22 cellular contexts compared by ENCODE assay signal in genomic region chr3:27577504-27577903, GRCh38.
DNase-seq lines count a peak whose midpoint lies in the region; ATAC-seq and TF ChIP-seq lines count a peak whose summit lies in the region.
"Had no signal": no experiment of that assay in that cellular context is flagged by ENCODE, and none has a peak within 500 bp of the region (broad histone marks: within the 10 kb centered on the region; RNA-seq: fewer than 3 reads in every experiment).

No MANE protein-coding gene starts in this region.

- DNase-seq in breast epithelium (ENCODE audit: low spot score in 2 of 2) (no peak), mammary epithelial cell (no peak), heart left ventricle (no peak), sciatic nerve (ENCODE audit: low spot score) (no peak), NCI-H187 (lab: John Stamatoyannopoulos, UW) (no peak)
- DNase-seq: activated CD4-positive, alpha-beta T cell treated with anti-CD3 and anti-CD28 coated beads, Interleukin-2, amount 10 ng/mL, durations not matched to agents 24 days and 14 days; activated naive CD4-positive, alpha-beta T cell treated with anti-CD3 and anti-CD28 coated beads, Interleukin-2, amount 10 ng/mL, durations not matched to agents 7 days and 5 days; AML-193; amygdala; CD4-positive, alpha-beta memory T cell; glutamatergic neuron; NCI-H1436; NCI-H2107; NCI-H446 treated with DMSO at 0.1 percent for 48 hours; stimulated activated CD4-positive, alpha-beta T cell treated with anti-CD3 and anti-CD28 coated beads, Interleukin-4, amount 100 ng/mL, for 1 hour; WERI-Rb-1 had no signal

- TF ChIP-seq POLR2A in breast epithelium (IDR thresholded peaks at IDR 0.05) (no peak), heart left ventricle (IDR thresholded peaks at IDR 0.05) (no peak)

- no peaks in the 10 kb centered on the region for H3K79me2 ChIP-seq in mammary epithelial cell (ENCODE audit: insufficient read depth, low read length)

- no peak overlapping the region for H3K4me2 ChIP-seq in mammary epithelial cell (ENCODE audit: insufficient read depth, low read depth, low read length)

- dilution Hi-C loops in mammary epithelial cell (cut with HindIII; ENCODE audit: low sequenced_read_pairs): no loop called here

- in situ Hi-C loops in mammary epithelial cell (cut with MboI; ENCODE audit: low sequenced_read_pairs in 2 of 2): no loop called here

- no peak overlapping the region for H3K9ac ChIP-seq in mammary epithelial cell (ENCODE audit: insufficient read depth, low read length)

- H3K9me3 ChIP-seq in breast epithelium: no peaks in the 10 kb centered on the region
- H3K9me3 ChIP-seq in mammary epithelial cell (replicated peaks; ENCODE audit: insufficient read depth, low read length): no peaks in the 10 kb centered on the region
- H3K9me3 ChIP-seq in heart left ventricle: no peaks in the 10 kb centered on the region

- H3K36me3 ChIP-seq in breast epithelium (no peaks in the 10 kb centered on the region), mammary epithelial cell (ENCODE audit: insufficient read depth, low read length) (no peaks in the 10 kb centered on the region), heart left ventricle (no peaks in the 10 kb centered on the region)
- H3K36me3 ChIP-seq: WERI-Rb-1 had no signal

- H2AFZ ChIP-seq in mammary epithelial cell (ENCODE audit: low read depth, low read length): no peak overlapping the region

- ATAC-seq in heart left ventricle (peak; percentile 31 to 82 (median 72)), sciatic nerve (peak; percentile 77), HG03139 (IDR thresholded peaks at IDR 0.05; ENCODE audit: unreplicated experiment) (no peak), GM19463 (IDR thresholded peaks at IDR 0.05; ENCODE audit: unreplicated experiment) (no peak), GM18858 (IDR thresholded peaks at IDR 0.05; ENCODE audit: unreplicated experiment) (no peak)
- ATAC-seq: stimulated activated memory B cell treated with anti-CD40 and anti-IgM and Interleukin-4, amounts not matched to agents 10 μg/mL and 1 μg/mL and 100 μg/mL, for 72 hours had no signal

- H3K4me3 ChIP-seq in breast epithelium: no peak overlapping the region
- no peak overlapping the region for H3K4me3 ChIP-seq in mammary epithelial cell (replicated peaks in 1 of 3; ENCODE audit: insufficient read depth in 1 of 3, low read depth in 2 of 3, low read length in 3 of 3)
- H3K4me3 ChIP-seq in heart left ventricle: no peak overlapping the region

- no peaks in the 10 kb centered on the region for H3K27me3 ChIP-seq in breast epithelium
- H3K27me3 ChIP-seq in mammary epithelial cell (ENCODE audit: insufficient read depth, low read length): no peaks in the 10 kb centered on the region
- H3K27me3 ChIP-seq in heart left ventricle: no peaks in the 10 kb centered on the region

- no peaks in the 10 kb centered on the region for H3K4me1 ChIP-seq in breast epithelium
- H3K4me1 ChIP-seq in mammary epithelial cell (ENCODE audit: insufficient read depth, low read length): no peaks in the 10 kb centered on the region
- H3K4me1 ChIP-seq in heart left ventricle: peaks cover 0 to 14% (median 3%) of the 10 kb centered on the region in 12 donors

- intact Hi-C loops in breast epithelium (cut with DNase I; ENCODE audit: low total_unique reads) (no loop called here), mammary epithelial cell (cut with micrococcal nuclease) (no loop called here), heart left ventricle (cut with DNase I) (no loop called here), sciatic nerve (cut with DNase I) (no loop called here)

- H3K27ac ChIP-seq in breast epithelium: peak overlapping the region; percentile 83 to 88
- H3K27ac ChIP-seq in mammary epithelial cell (ENCODE audit: insufficient read depth, low read depth, low read length): no peak overlapping the region
- peak overlapping the region in 9 of 12 donors; percentile 48 to 80 (median 72) for H3K27ac ChIP-seq in heart left ventricle
- H3K27ac ChIP-seq: 22Rv1, epithelial cell of prostate, WERI-Rb-1 had no signal

- TF ChIP-seq CTCF in breast epithelium (IDR thresholded peaks at IDR 0.05) (no peak), mammary epithelial cell (conservative IDR thresholded peaks at IDR 0.05 in 1 of 2, IDR thresholded peaks at IDR 0.05 in 1 of 2; ENCODE audit: extremely low read depth in 1 of 2, insufficient read depth in 1 of 2, low read depth in 1 of 2, low read length in 2 of 2) (no peak), heart left ventricle (IDR thresholded peaks at IDR 0.05) (no peak)

- no TSS peak for BruUV-seq in mammary epithelial cell (replicated peaks; lab: Mats Ljungman, UMichigan)

- no peaks in the 10 kb centered on the region for H4K20me1 ChIP-seq in mammary epithelial cell (ENCODE audit: insufficient read depth, low read length)

- CTCF ChIA-PET in mammary epithelial cell (lab: Charles Lee; ENCODE audit: low non-redundant PET): no interaction called here

- whole genome bisulfite sequencing in mammary epithelial cell (ENCODE audit: low coverage, missing lambda C conversion rate): 79% methylated on average over 5 of the region's 5 CpGs
- WGBS in heart left ventricle, 4 donors: 47 to 65% (median 54%) methylated on average over 5 of the region's 5 CpGs

Comparison
In these comparisons a context has a peak if more than half of its experiments do, and no peak if none do; other contexts are left out.
1. ATAC-seq: peak in heart left ventricle (4 of 4) and sciatic nerve (single experiment); none in HG03139 (single experiment), GM19463 (single experiment) and GM18858 (single experiment).